Comparison of ENCODE assay signal across 8 cellular contexts in the genomic region with DNA sequence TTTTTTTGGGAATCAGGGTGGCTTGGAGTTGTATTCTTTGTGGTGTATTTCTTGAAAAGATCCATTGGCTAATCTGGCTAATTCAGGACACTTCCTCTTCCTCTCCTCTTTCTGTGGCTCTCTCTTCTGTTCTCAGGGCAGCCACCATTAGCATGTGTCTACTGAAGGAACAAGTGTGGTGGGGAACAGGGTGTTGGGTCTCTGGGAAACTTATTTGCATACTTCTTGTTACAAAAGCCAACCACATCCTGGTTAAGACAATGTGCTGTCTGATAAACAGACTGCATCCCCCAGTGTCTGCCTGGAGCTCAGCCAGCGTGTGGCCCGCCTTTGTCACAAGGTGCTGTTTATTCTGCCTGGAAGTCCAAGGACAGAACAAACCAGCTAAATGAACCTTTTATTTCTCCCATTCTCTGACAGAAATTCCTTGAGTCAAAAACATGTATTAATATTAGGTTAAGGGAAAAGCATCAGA.
DNase-seq lines count a peak whose midpoint lies in the region; ATAC-seq and TF ChIP-seq lines count a peak whose summit lies in the region.

No MANE protein-coding gene starts in this region.

- no peaks in the 10 kb centered on the region for H3K36me3 ChIP-seq in ovary

- no peak overlapping the region for H3K4me3 ChIP-seq in ovary

- TF ChIP-seq POLR2A in ovary (IDR thresholded peaks at IDR 0.05): no peak

- H3K9me3 Mint-ChIP-seq in activated T-helper 2 cell treated with anti-CD3 and anti-CD28 coated beads, Interferon-gamma antibody, Interleukin-2, Interleukin-4, amounts not matched to agents 10 μg/mL and 5 μg/mL and 100 μg/mL, durations not matched to agents 14 hours and 24 hours and 36 hours: no peaks in the 10 kb centered on the region
- H3K9me3 Mint-ChIP-seq in glutamatergic neuron (ENCODE audit: unreplicated experiment): no peaks in the 10 kb centered on the region

- no peak overlapping the region for H3K27ac ChIP-seq in ovary

- ATAC-seq in activated CD4-positive, CD25-positive, alpha-beta regulatory T cell treated with anti-CD3 and anti-CD28 coated beads, Interleukin-2, amount 50 U/mL, for 24 hours: peak; percentile 17 to 38
- ATAC-seq in HG02943 (IDR thresholded peaks at IDR 0.05; ENCODE audit: low read depth, unreplicated experiment): peak; percentile 99

- no peak for TF ChIP-seq EP300 in ovary (IDR thresholded peaks at IDR 0.05)

- peaks cover 7% of the 10 kb centered on the region for H3K27me3 Mint-ChIP-seq in activated T-helper 2 cell treated with anti-CD3 and anti-CD28 coated beads, Interferon-gamma antibody, Interleukin-2, Interleukin-4, amounts not matched to agents 10 μg/mL and 5 μg/mL and 100 μg/mL, durations not matched to agents 14 hours and 24 hours and 36 hours (ENCODE audit: low read depth)
- no peaks in the 10 kb centered on the region for H3K27me3 Mint-ChIP-seq in glutamatergic neuron (ENCODE audit: unreplicated experiment)

- no peaks in the 10 kb centered on the region for H3K9me3 ChIP-seq in ovary

- TF ChIP-seq CTCF in glutamatergic neuron (IDR thresholded peaks at IDR 0.05; ENCODE audit: partially characterized antibody, unreplicated experiment): no peak
- no peak for TF ChIP-seq CTCF in ovary (IDR thresholded peaks at IDR 0.05)

- no peaks in the 10 kb centered on the region for H3K36me3 Mint-ChIP-seq in activated T-helper 2 cell treated with anti-CD3 and anti-CD28 coated beads, Interferon-gamma antibody, Interleukin-2, Interleukin-4, amounts not matched to agents 10 μg/mL and 5 μg/mL and 100 μg/mL, durations not matched to agents 14 hours and 24 hours and 36 hours (ENCODE audit: low read depth)
- H3K36me3 Mint-ChIP-seq in glutamatergic neuron (ENCODE audit: unreplicated experiment): no peaks in the 10 kb centered on the region

- DNase-seq in activated CD4-positive, CD25-positive, alpha-beta regulatory T cell treated with anti-CD3 and anti-CD28 coated beads, Interleukin-2, amount 50 U/mL, for 72 hours: no peak
- DNase-seq in NCI-H748 treated with DMSO at 0.1 percent for 48 hours (lab: John Stamatoyannopoulos, UW): peak; percentile 17
- peak; percentile 10 for DNase-seq in activated T-helper 2 cell treated with anti-CD3 and anti-CD28 coated beads, Interferon-gamma antibody, Interleukin-2, Interleukin-4, amounts not matched to agents 10 μg/mL and 5 μg/mL and 100 μg/mL, durations not matched to agents 14 hours and 24 hours and 36 hours (ENCODE audit: low spot score)
- DNase-seq in glutamatergic neuron: peak; percentile 38
- peak; percentile 31 to 77 (median 59) for DNase-seq in ovary
- DNase-seq in HCEC 1CT: no peak

- intact Hi-C loops in activated T-helper 2 cell treated with anti-CD3 and anti-CD28 coated beads, Interferon-gamma antibody, Interleukin-2, Interleukin-4, amounts not matched to agents 10 μg/mL and 5 μg/mL and 100 μg/mL, durations not matched to agents 14 hours and 24 hours and 36 hours (cut with micrococcal nuclease): no loop called here
- intact Hi-C loops in ovary (cut with DNase I): no loop called here

- H3K4me3 Mint-ChIP-seq in activated T-helper 2 cell treated with anti-CD3 and anti-CD28 coated beads, Interferon-gamma antibody, Interleukin-2, Interleukin-4, amounts not matched to agents 10 μg/mL and 5 μg/mL and 100 μg/mL, durations not matched to agents 14 hours and 24 hours and 36 hours (ENCODE audit: low read depth): peak overlapping the region; percentile 4
- H3K4me3 Mint-ChIP-seq in glutamatergic neuron (ENCODE audit: unreplicated experiment): no peak overlapping the region

- WGBS in ovary, 3 donors: 22 to 37% (median 37%) methylated on average over 2 of the region's 2 CpGs

- no peaks in the 10 kb centered on the region for H3K27me3 ChIP-seq in ovary

- H3K4me1 ChIP-seq in ovary (ENCODE audit: insufficient read depth): no peaks in the 10 kb centered on the region

- peaks cover 24% of the 10 kb centered on the region for H3K4me1 Mint-ChIP-seq in activated T-helper 2 cell treated with anti-CD3 and anti-CD28 coated beads, Interferon-gamma antibody, Interleukin-2, Interleukin-4, amounts not matched to agents 10 μg/mL and 5 μg/mL and 100 μg/mL, durations not matched to agents 14 hours and 24 hours and 36 hours (ENCODE audit: low read depth)
- H3K4me1 Mint-ChIP-seq in glutamatergic neuron (ENCODE audit: low read depth, unreplicated experiment): peaks cover 5% of the 10 kb centered on the region

- H3K27ac Mint-ChIP-seq in activated T-helper 2 cell treated with anti-CD3 and anti-CD28 coated beads, Interferon-gamma antibody, Interleukin-2, Interleukin-4, amounts not matched to agents 10 μg/mL and 5 μg/mL and 100 μg/mL, durations not matched to agents 14 hours and 24 hours and 36 hours: no peak overlapping the region
- H3K27ac Mint-ChIP-seq in glutamatergic neuron (ENCODE audit: unreplicated experiment): peak overlapping the region; percentile 15

Comparison
In these comparisons a context has a peak if more than half of its experiments do, and no peak if none do; other contexts are left out.
1. DNase-seq: peak in NCI-H748 treated with DMSO at 0.1 percent for 48 hours (single experiment), activated T-helper 2 cell treated with anti-CD3 and anti-CD28 coated beads, Interferon-gamma antibody, Interleukin-2, Interleukin-4, amounts not matched to agents 10 μg/mL and 5 μg/mL and 100 μg/mL, durations not matched to agents 14 hours and 24 hours and 36 hours (single experiment), glutamatergic neuron (single experiment) and ovary (5 of 5); none in activated CD4-positive, CD25-positive, alpha-beta regulatory T cell treated with anti-CD3 and anti-CD28 coated beads, Interleukin-2, amount 50 U/mL, for 72 hours (single experiment) and HCEC 1CT (single experiment).